13 cellular contexts compared by ENCODE assay signal in the genomic region with DNA sequence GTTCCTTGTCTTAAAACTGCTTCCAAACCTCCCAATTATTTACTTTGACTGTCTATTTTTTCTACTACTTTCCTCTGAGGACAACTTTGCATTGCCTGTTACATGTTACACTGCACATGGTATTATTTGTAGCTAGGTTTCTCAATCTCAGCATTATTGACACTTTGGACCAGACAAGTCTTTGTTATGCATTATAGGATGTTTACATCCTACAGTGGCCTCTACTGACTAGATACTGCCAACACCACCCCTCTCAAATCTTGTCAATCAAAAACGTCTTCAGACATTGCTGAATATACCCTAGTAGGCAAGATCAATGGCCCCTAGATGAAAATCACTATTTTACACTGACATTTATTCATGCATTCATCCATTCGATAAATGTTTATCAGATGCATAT.
DNase-seq lines count a peak whose midpoint lies in the region; ATAC-seq, FAIRE-seq and TF ChIP-seq lines count a peak whose summit lies in the region.
"Had no signal": no experiment of that assay in that cellular context is flagged by ENCODE, and none has a peak within 500 bp of the region (broad histone marks: within the 10 kb centered on the region; RNA-seq: fewer than 3 reads in every experiment).

No MANE protein-coding gene starts in this region.

- H3K27me3 Mint-ChIP-seq in neural progenitor cell (ENCODE audit: insufficient read depth, low read depth) = no peaks in the 10 kb centered on the region
- H3K27me3 Mint-ChIP-seq in T-helper 17 cell = peaks cover 28% of the 10 kb centered on the region

- H3K36me3 ChIP-seq in IMR-90 (ENCODE audit: control insufficient read depth, insufficient read depth, low read length) (no peaks in the 10 kb centered on the region), neural progenitor cell (no peaks in the 10 kb centered on the region)
- H3K36me3 ChIP-seq: suprapubic skin had no signal

- intact Hi-C loops in IMR-90 (cut with micrococcal nuclease) (no loop called here), left cardiac atrium (cut with DNase I) (no loop called here)

- FAIRE-seq in H54 (lab: Jason Lieb, UNC) = peak; percentile 69
- FAIRE-seq: A204.1 had no signal

- H3K4me2 ChIP-seq in IMR-90 (ENCODE audit: low read depth, low read length) = no peak overlapping the region
- no peak overlapping the region for H3K4me2 ChIP-seq in neural progenitor cell

- WGBS in IMR-90 (ENCODE audit: extremely low coverage in 2 of 2, insufficient read length in 1 of 2), 2 experiments = no CpG with 5 or more reads among the region's 2 CpGs

- TF ChIP-seq CTCF in IMR-90 (conservative IDR thresholded peaks at IDR 0.05; ENCODE audit: low read depth, low read length) (no peak), neural progenitor cell (IDR thresholded peaks at IDR 0.05) (peak; percentile 25)

- no peaks in the 10 kb centered on the region for H3K9me3 Mint-ChIP-seq in neural progenitor cell

- H2AFZ ChIP-seq in IMR-90 (replicated peaks; ENCODE audit: low read length, poor library complexity) = no peak overlapping the region
- H2AFZ ChIP-seq in neural progenitor cell (replicated peaks) = no peak overlapping the region

- CTCF ChIA-PET in IMR-90 (lab: Yijun Ruan, JAX) = no interaction called here

- H2BK5ac ChIP-seq in IMR-90 (ENCODE audit: low read depth, low read length, poor library complexity, severe bottlenecking) = no peak overlapping the region

- no peaks in the 10 kb centered on the region for H4K20me1 ChIP-seq in IMR-90 (ENCODE audit: insufficient read depth, low read length)
- no peaks in the 10 kb centered on the region for H4K20me1 ChIP-seq in neural progenitor cell (ENCODE audit: low read depth)

- H4K91ac ChIP-seq in IMR-90 (ENCODE audit: insufficient read depth, low read depth, low read length) = no peak overlapping the region

- no peak overlapping the region for H3K9ac ChIP-seq in IMR-90 (ENCODE audit: low read depth, low read length)
- no peak overlapping the region for H3K9ac ChIP-seq in neural progenitor cell

- BruUV-seq in IMR-90 (replicated peaks; lab: Mats Ljungman, UMichigan) = no TSS peak

- no peaks in the 10 kb centered on the region for H3K79me1 ChIP-seq in IMR-90 (ENCODE audit: low read depth in 1 of 2, low read length in 2 of 2)

- H3K27ac Mint-ChIP-seq in neural progenitor cell (no peak overlapping the region), T-helper 17 cell (no peak overlapping the region)

- peak; percentile 51 for DNase-seq in DMS53 (lab: John Stamatoyannopoulos, UW)
- no peak for DNase-seq in DMS53 treated with DMSO at 0.1 percent for 48 hours (lab: John Stamatoyannopoulos, UW; ENCODE audit: unreplicated experiment)
- DNase-seq in H54 (ENCODE audit: insufficient read length, low spot score) = no peak
- no peak for DNase-seq in IMR-90
- DNase-seq in neural progenitor cell (ENCODE audit: low spot score) = no peak
- no peak for DNase-seq in left cardiac atrium
- DNase-seq in T-helper 17 cell = no peak
- DNase-seq in middle frontal gyrus (ENCODE audit: extremely low spot score, low spot score) = no peak
- DNase-seq: amygdala, Calu3, islet precursor cell had no signal

- ATAC-seq in IMR-90 (ENCODE audit: low read depth) (no peak), left cardiac atrium (no peak), T-helper 17 cell (no peak)

- peaks cover 5% of the 10 kb centered on the region for H3K4me1 Mint-ChIP-seq in neural progenitor cell
- no peaks in the 10 kb centered on the region for H3K4me1 Mint-ChIP-seq in T-helper 17 cell

- dilution Hi-C loops in IMR-90 (cut with HindIII; ENCODE audit: low sequenced_read_pairs, unreplicated experiment) = no loop called here

- no peaks in the 10 kb centered on the region for H3K79me2 ChIP-seq in neural progenitor cell (ENCODE audit: low read depth)

- no peak overlapping the region for H3K27ac ChIP-seq in IMR-90 (ENCODE audit: insufficient read depth, low read length)
- H3K27ac ChIP-seq in neural progenitor cell = no peak overlapping the region
- H3K27ac ChIP-seq: suprapubic skin had no signal

- H3K56ac ChIP-seq in IMR-90 (ENCODE audit: extremely low read depth, insufficient read depth, low read length) = no peak overlapping the region

- H3K4me3 ChIP-seq in IMR-90 (ENCODE audit: insufficient read depth, low read depth, low read length) = no peak overlapping the region
- no peak overlapping the region for H3K4me3 ChIP-seq in neural progenitor cell
- H3K4me3 ChIP-seq: suprapubic skin had no signal

- H3K9me3 ChIP-seq in IMR-90 (ENCODE audit: control insufficient read depth, insufficient read depth, low read length) (no peaks in the 10 kb centered on the region), neural progenitor cell (ENCODE audit: low read depth) (no peaks in the 10 kb centered on the region), T-helper 17 cell (ENCODE audit: control insufficient read depth, low read length, poor library complexity, severe bottlenecking) (no peaks in the 10 kb centered on the region)
- H3K9me3 ChIP-seq: suprapubic skin had no signal

- H2AK9ac ChIP-seq in IMR-90 (replicated peaks; ENCODE audit: low read depth, low read length, poor library complexity) = no peak overlapping the region

- H3K27me3 ChIP-seq in IMR-90 (ENCODE audit: control insufficient read depth, insufficient read depth, low read length) = peaks cover 4% of the 10 kb centered on the region; the same call in 1 of the 2 replicates
- no peaks in the 10 kb centered on the region for H3K27me3 ChIP-seq in neural progenitor cell
- H3K27me3 ChIP-seq: suprapubic skin had no signal

- H2AK5ac ChIP-seq in IMR-90 (ENCODE audit: low read depth, low read length) = no peak overlapping the region

- H3K9me1 ChIP-seq in IMR-90 (ENCODE audit: insufficient read depth, low read length) = no peaks in the 10 kb centered on the region

- no peaks in the 10 kb centered on the region for H3F3A ChIP-seq in neural progenitor cell (ENCODE audit: low read depth)

- no peak overlapping the region for H3K4me3 Mint-ChIP-seq in neural progenitor cell
- H3K4me3 Mint-ChIP-seq in T-helper 17 cell = no peak overlapping the region

- H2BK120ac ChIP-seq in IMR-90 (ENCODE audit: low read depth, low read length) = no peak overlapping the region

- no peak for TF ChIP-seq POLR2A in H54 (IDR thresholded peaks at IDR 0.05; ENCODE audit: low read depth, low read length)
- no peak for TF ChIP-seq POLR2A in IMR-90 (IDR thresholded peaks at IDR 0.05; ENCODE audit: low read depth, low read length)

- no peak overlapping the region for H4K8ac ChIP-seq in IMR-90 (ENCODE audit: low read depth in 2 of 2, low read length in 2 of 2)

- TF ChIP-seq RAD21 in IMR-90 (IDR thresholded peaks at IDR 0.05; ENCODE audit: low read length) = no peak

- H2BK20ac ChIP-seq in IMR-90 (ENCODE audit: low read depth, low read length) = no peak overlapping the region

- H3K23ac ChIP-seq in IMR-90 (ENCODE audit: low read depth, low read length) = no peak overlapping the region

- H3K4me1 ChIP-seq in IMR-90 (ENCODE audit: control insufficient read depth, insufficient read depth, low read length) (peaks cover 3% of the 10 kb centered on the region), neural progenitor cell (peaks cover 7% of the 10 kb centered on the region)
- H3K4me1 ChIP-seq: suprapubic skin had no signal

- POLR2A ChIA-PET in IMR-90 (lab: Charles Lee; ENCODE audit: unreplicated experiment) = no interaction called here

- 0 out of 3 replicates have a peak overlapping the region, but pooled peaks have one; percentile 1 for H2BK15ac ChIP-seq in IMR-90 (ENCODE audit: low read depth, low read length)

- H3K14ac ChIP-seq in IMR-90 (replicated peaks; ENCODE audit: low read depth, low read length) = no peak overlapping the region

- peak overlapping the region; percentile 88 for H3K18ac ChIP-seq in IMR-90 (ENCODE audit: low read depth, low read length)

- in situ Hi-C loops in IMR-90 (cut with MboI; ENCODE audit: low sequenced_read_pairs) = no loop called here

- H3K36me3 Mint-ChIP-seq in neural progenitor cell = no peaks in the 10 kb centered on the region
- no peaks in the 10 kb centered on the region for H3K36me3 Mint-ChIP-seq in T-helper 17 cell (ENCODE audit: low read depth)

- no peak overlapping the region for H3K4ac ChIP-seq in IMR-90 (ENCODE audit: low read depth, low read length)

- no peak overlapping the region for H4K5ac ChIP-seq in IMR-90 (ENCODE audit: low read depth, low read length)

TF ChIP-seq in IMR-90, 13 proteins besides CTCF, POLR2A, EP300 and RAD21:
- TF ChIP-seq NFE2L2 (IDR thresholded peaks at IDR 0.05; ENCODE audit: low read depth, low read length) (no peak), FOS (IDR thresholded peaks at IDR 0.05; ENCODE audit: low read depth, low read length) (no peak), SMC3 (IDR thresholded peaks at IDR 0.05; ENCODE audit: low read depth, low read length) (no peak), MAZ (IDR thresholded peaks at IDR 0.05; ENCODE audit: borderline replicate concordance, low read depth, low read length) (no peak), MXI1 (IDR thresholded peaks at IDR 0.05; ENCODE audit: borderline replicate concordance, low read depth, low read length) (no peak), RFX5 (IDR thresholded peaks at IDR 0.05; ENCODE audit: low read depth, low read length) (no peak), BHLHE40 (IDR thresholded peaks at IDR 0.05; ENCODE audit: low read depth, low read length) (no peak), MAFK (IDR thresholded peaks at IDR 0.05; ENCODE audit: low read depth, low read length) (no peak), CHD1 (IDR thresholded peaks at IDR 0.05; ENCODE audit: low read depth, low read length) (no peak), RCOR1 (IDR thresholded peaks at IDR 0.05; ENCODE audit: insufficient replicate concordance, low read length) (no peak), CEBPB (IDR thresholded peaks at IDR 0.05; ENCODE audit: low read depth, low read length) (no peak)
- TF ChIP-seq, protein P1, sequence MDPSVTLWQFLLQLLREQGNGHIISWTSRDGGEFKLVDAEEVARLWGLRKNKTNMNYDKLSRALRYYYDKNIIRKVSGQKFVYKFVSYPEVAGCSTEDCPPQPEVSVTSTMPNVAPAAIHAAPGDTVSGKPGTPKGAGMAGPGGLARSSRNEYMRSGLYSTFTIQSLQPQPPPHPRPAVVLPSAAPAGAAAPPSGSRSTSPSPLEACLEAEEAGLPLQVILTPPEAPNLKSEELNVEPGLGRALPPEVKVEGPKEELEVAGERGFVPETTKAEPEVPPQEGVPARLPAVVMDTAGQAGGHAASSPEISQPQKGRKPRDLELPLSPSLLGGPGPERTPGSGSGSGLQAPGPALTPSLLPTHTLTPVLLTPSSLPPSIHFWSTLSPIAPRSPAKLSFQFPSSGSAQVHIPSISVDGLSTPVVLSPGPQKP (IDR thresholded peaks at IDR 0.05; ENCODE audit: borderline replicate concordance, low read depth, low read length) = no peak
- TF ChIP-seq, protein P2, sequence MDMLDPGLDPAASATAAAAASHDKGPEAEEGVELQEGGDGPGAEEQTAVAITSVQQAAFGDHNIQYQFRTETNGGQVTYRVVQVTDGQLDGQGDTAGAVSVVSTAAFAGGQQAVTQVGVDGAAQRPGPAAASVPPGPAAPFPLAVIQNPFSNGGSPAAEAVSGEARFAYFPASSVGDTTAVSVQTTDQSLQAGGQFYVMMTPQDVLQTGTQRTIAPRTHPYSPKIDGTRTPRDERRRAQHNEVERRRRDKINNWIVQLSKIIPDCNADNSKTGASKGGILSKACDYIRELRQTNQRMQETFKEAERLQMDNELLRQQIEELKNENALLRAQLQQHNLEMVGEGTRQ (IDR thresholded peaks at IDR 0.05; ENCODE audit: low read depth, low read length) = no peak
